2 cellular contexts compared by ENCODE assay signal in the genomic region with DNA sequence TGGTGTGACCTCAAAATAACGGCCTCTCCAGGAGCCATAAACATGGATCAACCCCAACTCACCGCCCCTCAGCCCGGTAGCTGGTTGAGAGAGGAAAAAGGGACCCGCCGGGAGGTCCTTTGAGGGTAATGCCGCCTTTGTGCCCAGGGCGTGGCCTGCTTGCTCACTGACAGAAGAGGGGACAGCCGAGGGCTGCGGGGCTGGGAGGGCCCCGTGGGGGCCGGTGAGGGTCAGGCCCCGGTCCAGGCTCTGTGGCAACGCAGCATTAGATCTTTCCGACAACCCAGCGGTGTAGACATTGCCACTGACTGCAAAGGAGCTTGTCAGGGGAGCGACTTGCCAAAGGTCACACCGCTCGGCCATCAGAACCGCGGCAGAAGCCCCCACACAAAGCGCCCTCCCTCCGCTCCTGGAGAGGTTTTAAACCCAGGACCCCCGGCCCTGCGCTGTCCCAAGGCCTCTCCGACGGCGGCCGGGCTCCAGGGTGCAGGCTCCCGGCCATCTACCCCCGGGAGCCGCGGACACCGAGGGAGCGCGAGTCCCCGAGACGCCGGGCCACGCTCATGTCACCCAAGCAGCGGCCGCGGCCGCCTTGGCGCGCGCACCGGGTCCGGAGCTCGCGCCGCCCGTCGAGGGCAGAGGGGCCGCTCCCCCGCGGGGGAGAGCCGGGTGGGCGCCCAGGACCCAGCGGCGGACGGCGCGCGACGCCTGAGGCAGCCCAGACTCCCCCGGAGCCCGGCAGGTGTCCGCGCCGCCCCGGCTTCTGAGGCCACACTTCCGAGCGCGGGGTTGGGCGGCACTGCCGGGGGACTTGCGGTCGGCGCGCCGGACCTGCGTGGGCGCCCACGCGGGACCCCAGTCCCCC.
TF ChIP-seq lines count a peak whose summit lies in the region.

No MANE protein-coding gene starts in this region.

TF ChIP-seq in K562, 482 proteins besides CTCF, POLR2A, EP300 and RAD21 (continued from another document and continues in another):
- TF ChIP-seq, protein P1, sequence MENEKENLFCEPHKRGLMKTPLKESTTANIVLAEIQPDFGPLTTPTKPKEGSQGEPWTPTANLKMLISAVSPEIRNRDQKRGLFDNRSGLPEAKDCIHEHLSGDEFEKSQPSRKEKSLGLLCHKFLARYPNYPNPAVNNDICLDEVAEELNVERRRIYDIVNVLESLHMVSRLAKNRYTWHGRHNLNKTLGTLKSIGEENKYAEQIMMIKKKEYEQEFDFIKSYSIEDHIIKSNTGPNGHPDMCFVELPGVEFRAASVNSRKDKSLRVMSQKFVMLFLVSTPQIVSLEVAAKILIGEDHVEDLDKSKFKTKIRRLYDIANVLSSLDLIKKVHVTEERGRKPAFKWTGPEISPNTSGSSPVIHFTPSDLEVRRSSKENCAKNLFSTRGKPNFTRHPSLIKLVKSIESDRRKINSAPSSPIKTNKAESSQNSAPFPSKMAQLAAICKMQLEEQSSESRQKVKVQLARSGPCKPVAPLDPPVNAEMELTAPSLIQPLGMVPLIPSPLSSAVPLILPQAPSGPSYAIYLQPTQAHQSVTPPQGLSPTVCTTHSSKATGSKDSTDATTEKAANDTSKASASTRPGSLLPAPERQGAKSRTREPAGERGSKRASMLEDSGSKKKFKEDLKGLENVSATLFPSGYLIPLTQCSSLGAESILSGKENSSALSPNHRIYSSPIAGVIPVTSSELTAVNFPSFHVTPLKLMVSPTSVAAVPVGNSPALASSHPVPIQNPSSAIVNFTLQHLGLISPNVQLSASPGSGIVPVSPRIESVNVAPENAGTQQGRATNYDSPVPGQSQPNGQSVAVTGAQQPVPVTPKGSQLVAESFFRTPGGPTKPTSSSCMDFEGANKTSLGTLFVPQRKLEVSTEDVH (IDR thresholded peaks at IDR 0.05; ENCODE audit: low read depth, partially characterized antibody): no peak
- TF ChIP-seq, protein P2, sequence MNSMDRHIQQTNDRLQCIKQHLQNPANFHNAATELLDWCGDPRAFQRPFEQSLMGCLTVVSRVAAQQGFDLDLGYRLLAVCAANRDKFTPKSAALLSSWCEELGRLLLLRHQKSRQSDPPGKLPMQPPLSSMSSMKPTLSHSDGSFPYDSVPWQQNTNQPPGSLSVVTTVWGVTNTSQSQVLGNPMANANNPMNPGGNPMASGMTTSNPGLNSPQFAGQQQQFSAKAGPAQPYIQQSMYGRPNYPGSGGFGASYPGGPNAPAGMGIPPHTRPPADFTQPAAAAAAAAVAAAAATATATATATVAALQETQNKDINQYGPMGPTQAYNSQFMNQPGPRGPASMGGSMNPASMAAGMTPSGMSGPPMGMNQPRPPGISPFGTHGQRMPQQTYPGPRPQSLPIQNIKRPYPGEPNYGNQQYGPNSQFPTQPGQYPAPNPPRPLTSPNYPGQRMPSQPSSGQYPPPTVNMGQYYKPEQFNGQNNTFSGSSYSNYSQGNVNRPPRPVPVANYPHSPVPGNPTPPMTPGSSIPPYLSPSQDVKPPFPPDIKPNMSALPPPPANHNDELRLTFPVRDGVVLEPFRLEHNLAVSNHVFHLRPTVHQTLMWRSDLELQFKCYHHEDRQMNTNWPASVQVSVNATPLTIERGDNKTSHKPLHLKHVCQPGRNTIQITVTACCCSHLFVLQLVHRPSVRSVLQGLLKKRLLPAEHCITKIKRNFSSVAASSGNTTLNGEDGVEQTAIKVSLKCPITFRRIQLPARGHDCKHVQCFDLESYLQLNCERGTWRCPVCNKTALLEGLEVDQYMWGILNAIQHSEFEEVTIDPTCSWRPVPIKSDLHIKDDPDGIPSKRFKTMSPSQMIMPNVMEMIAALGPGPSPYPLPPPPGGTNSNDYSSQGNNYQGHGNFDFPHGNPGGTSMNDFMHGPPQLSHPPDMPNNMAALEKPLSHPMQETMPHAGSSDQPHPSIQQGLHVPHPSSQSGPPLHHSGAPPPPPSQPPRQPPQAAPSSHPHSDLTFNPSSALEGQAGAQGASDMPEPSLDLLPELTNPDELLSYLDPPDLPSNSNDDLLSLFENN (IDR thresholded peaks at IDR 0.05; ENCODE audit: low read depth in 2 of 2, low read length in 2 of 2): no peak
- TF ChIP-seq RFX5 (IDR thresholded peaks at IDR 0.05; ENCODE audit: low read depth, low read length): no peak
- TF ChIP-seq EZH2 (IDR thresholded peaks at IDR 0.05; ENCODE audit: borderline replicate concordance, low read depth, low read length): no peak
- no peak for TF ChIP-seq PCBP1 (IDR thresholded peaks at IDR 0.05; ENCODE audit: low read depth, low read length, poor library complexity, severe bottlenecking)
- no peak; the same call in 1 of the 2 replicates for TF ChIP-seq RB1 (IDR thresholded peaks at IDR 0.05; ENCODE audit: low read depth)
- TF ChIP-seq DIDO1 (tag; IDR thresholded peaks at IDR 0.05; ENCODE audit: low read depth): no peak
- no peak for TF ChIP-seq SNIP1 (IDR thresholded peaks at IDR 0.05; ENCODE audit: low read depth)
- TF ChIP-seq, protein P3, sequence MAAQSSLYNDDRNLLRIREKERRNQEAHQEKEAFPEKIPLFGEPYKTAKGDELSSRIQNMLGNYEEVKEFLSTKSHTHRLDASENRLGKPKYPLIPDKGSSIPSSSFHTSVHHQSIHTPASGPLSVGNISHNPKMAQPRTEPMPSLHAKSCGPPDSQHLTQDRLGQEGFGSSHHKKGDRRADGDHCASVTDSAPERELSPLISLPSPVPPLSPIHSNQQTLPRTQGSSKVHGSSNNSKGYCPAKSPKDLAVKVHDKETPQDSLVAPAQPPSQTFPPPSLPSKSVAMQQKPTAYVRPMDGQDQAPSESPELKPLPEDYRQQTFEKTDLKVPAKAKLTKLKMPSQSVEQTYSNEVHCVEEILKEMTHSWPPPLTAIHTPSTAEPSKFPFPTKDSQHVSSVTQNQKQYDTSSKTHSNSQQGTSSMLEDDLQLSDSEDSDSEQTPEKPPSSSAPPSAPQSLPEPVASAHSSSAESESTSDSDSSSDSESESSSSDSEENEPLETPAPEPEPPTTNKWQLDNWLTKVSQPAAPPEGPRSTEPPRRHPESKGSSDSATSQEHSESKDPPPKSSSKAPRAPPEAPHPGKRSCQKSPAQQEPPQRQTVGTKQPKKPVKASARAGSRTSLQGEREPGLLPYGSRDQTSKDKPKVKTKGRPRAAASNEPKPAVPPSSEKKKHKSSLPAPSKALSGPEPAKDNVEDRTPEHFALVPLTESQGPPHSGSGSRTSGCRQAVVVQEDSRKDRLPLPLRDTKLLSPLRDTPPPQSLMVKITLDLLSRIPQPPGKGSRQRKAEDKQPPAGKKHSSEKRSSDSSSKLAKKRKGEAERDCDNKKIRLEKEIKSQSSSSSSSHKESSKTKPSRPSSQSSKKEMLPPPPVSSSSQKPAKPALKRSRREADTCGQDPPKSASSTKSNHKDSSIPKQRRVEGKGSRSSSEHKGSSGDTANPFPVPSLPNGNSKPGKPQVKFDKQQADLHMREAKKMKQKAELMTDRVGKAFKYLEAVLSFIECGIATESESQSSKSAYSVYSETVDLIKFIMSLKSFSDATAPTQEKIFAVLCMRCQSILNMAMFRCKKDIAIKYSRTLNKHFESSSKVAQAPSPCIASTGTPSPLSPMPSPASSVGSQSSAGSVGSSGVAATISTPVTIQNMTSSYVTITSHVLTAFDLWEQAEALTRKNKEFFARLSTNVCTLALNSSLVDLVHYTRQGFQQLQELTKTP (IDR thresholded peaks at IDR 0.05; ENCODE audit: low read depth in 1 of 2, partially characterized antibody in 2 of 2): no peak
- no peak for TF ChIP-seq BACH1 (tag; IDR thresholded peaks at IDR 0.05)
- TF ChIP-seq HDAC6 (IDR thresholded peaks at IDR 0.05; ENCODE audit: low read depth, low read length): no peak
- TF ChIP-seq TCF7L2 (IDR thresholded peaks at IDR 0.05; ENCODE audit: low read depth, low read length): no peak
- no peak for TF ChIP-seq RBM34 (IDR thresholded peaks at IDR 0.05; ENCODE audit: borderline replicate concordance, insufficient read depth, low read length)
- peak; percentile 83 for TF ChIP-seq SAFB (IDR thresholded peaks at IDR 0.05; ENCODE audit: borderline replicate concordance, low read depth, low read length)
- TF ChIP-seq ZNF431 (CRISPR knock-in tag; IDR thresholded peaks at IDR 0.05): no peak
- TF ChIP-seq PTRF (tag; IDR thresholded peaks at IDR 0.05): no peak
- TF ChIP-seq HDGF (IDR thresholded peaks at IDR 0.05): no peak
- TF ChIP-seq NR2C2 (CRISPR knock-in tag; IDR thresholded peaks at IDR 0.05): no peak
- TF ChIP-seq NR2C2 (tag; IDR thresholded peaks at IDR 0.05): no peak

TF ChIP-seq in HepG2, 621 proteins besides CTCF, POLR2A, EP300 and RAD21 (continued from another document and continues in another):
- TF ChIP-seq, protein P4, sequence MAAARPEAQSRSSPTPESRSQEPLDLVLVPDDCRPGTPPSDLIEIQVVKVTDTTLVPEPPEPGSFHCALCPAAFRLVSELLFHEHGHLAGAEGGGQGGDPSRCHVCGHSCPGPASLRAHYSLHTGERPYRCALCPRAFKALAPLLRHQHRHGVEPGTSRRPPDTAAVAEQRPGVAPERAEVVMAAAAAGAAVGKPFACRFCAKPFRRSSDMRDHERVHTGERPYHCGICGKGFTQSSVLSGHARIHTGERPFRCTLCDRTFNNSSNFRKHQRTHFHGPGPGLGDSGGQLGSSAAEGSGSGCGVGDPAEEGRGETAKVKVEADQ (CRISPR knock-in tag; IDR thresholded peaks at IDR 0.05; ENCODE audit: borderline replicate concordance): no peak
- TF ChIP-seq SRY (CRISPR knock-in tag; IDR thresholded peaks at IDR 0.05) (no peak; the same call in 1 of the 2 replicates), PATZ1 (CRISPR knock-in tag; IDR thresholded peaks at IDR 0.05) (peak; percentile 99), ZNF788 (CRISPR knock-in tag; IDR thresholded peaks at IDR 0.05; ENCODE audit: borderline replicate concordance) (peak; percentile 21; the same call in 1 of the 2 replicates), ZNF513 (CRISPR knock-in tag; conservative IDR thresholded peaks at IDR 0.05) (no peak), ZUFSP (CRISPR knock-in tag; IDR thresholded peaks at IDR 0.05; ENCODE audit: borderline replicate concordance) (no peak), ZNF225 (CRISPR knock-in tag; IDR thresholded peaks at IDR 0.05) (no peak), KDM5B (CRISPR knock-in tag; IDR thresholded peaks at IDR 0.05; ENCODE audit: borderline replicate concordance) (peak; percentile 58; the same call in 1 of the 2 replicates), FOXP1 (IDR thresholded peaks at IDR 0.05) (no peak), FOXP1 (CRISPR knock-in tag; IDR thresholded peaks at IDR 0.05) (no peak), ZNF24 (IDR thresholded peaks at IDR 0.05) (peak; percentile 28; the same call in 1 of the 2 replicates), MTA1 (CRISPR knock-in tag; IDR thresholded peaks at IDR 0.05; ENCODE audit: borderline replicate concordance) (peak; percentile 58; the same call in 1 of the 2 replicates), ZNF431 (CRISPR knock-in tag; IDR thresholded peaks at IDR 0.05; ENCODE audit: borderline replicate concordance, low read depth) (no peak; the same call in 1 of the 2 replicates)
- TF ChIP-seq, protein P5, sequence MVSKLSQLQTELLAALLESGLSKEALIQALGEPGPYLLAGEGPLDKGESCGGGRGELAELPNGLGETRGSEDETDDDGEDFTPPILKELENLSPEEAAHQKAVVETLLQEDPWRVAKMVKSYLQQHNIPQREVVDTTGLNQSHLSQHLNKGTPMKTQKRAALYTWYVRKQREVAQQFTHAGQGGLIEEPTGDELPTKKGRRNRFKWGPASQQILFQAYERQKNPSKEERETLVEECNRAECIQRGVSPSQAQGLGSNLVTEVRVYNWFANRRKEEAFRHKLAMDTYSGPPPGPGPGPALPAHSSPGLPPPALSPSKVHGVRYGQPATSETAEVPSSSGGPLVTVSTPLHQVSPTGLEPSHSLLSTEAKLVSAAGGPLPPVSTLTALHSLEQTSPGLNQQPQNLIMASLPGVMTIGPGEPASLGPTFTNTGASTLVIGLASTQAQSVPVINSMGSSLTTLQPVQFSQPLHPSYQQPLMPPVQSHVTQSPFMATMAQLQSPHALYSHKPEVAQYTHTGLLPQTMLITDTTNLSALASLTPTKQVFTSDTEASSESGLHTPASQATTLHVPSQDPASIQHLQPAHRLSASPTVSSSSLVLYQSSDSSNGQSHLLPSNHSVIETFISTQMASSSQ (IDR thresholded peaks at IDR 0.05; ENCODE audit: low read depth): no peak
- TF ChIP-seq, protein P5 (CRISPR knock-in tag; IDR thresholded peaks at IDR 0.05; ENCODE audit: borderline replicate concordance): peak; percentile 49; the same call in 1 of the 2 replicates
